In genomic region chr12:107475900-107476299, GRCh38 we compare ENCODE assay signal across 19 cellular contexts.
DNase-seq lines count a peak whose midpoint lies in the region; ATAC-seq and TF ChIP-seq lines count a peak whose summit lies in the region.
"Had no signal": no experiment of that assay in that cellular context is flagged by ENCODE, and none has a peak within 500 bp of the region (broad histone marks: within the 10 kb centered on the region; RNA-seq: fewer than 3 reads in every experiment).

No MANE protein-coding gene starts in this region.

- no peaks in the 10 kb centered on the region for H3K36me3 Mint-ChIP-seq in activated naive CD8-positive, alpha-beta T cell treated with anti-CD3 and anti-CD28 coated beads, Interleukin-2, amount 10 ng/mL, durations not matched to agents 7 days and 5 days
- H3K36me3 Mint-ChIP-seq in activated naive CD8-positive, alpha-beta T cell treated with anti-CD3 and anti-CD28 coated beads for 36 hours, result no peaks in the 10 kb centered on the region
- H3K36me3 Mint-ChIP-seq in activated CD8-positive, alpha-beta T cell treated with anti-CD3 and anti-CD28 coated beads, Interleukin-2, amount 10 ng/mL, durations not matched to agents 7 days and 5 days (ENCODE audit: low read depth), result no peaks in the 10 kb centered on the region
- no peaks in the 10 kb centered on the region for H3K36me3 Mint-ChIP-seq in CD4-positive, alpha-beta memory T cell

- no peak for TF ChIP-seq POLR2A in thyroid gland (IDR thresholded peaks at IDR 0.05)
- no peak for TF ChIP-seq POLR2A in uterus (IDR thresholded peaks at IDR 0.05)

- no peaks in the 10 kb centered on the region for H3K36me3 ChIP-seq in thyroid gland
- no peaks in the 10 kb centered on the region for H3K36me3 ChIP-seq in uterus
- H3K36me3 ChIP-seq in CD4-positive, alpha-beta memory T cell (ENCODE audit: insufficient read depth, low read length), result no peaks in the 10 kb centered on the region

- WGBS in thyroid gland, 2 donors, result 81% methylated on average over 4 of the region's 4 CpGs; no CpG with 5 or more reads in 1 of the 2 donors

- peak overlapping the region; percentile 84 to 92 (median 90) for H3K27ac ChIP-seq in thyroid gland
- H3K27ac ChIP-seq in uterus, result no peak overlapping the region
- H3K27ac ChIP-seq in CD4-positive, alpha-beta memory T cell (ENCODE audit: low read depth, low read length), result no peak overlapping the region
- H3K27ac ChIP-seq: 22Rv1, KMS-11 had no signal

- CTCF ChIA-PET in activated CD8-positive, alpha-beta T cell treated with anti-CD3 and anti-CD28 coated beads, Interleukin-2, amount 10 ng/mL, durations not matched to agents 7 days and 5 days (lab: Charles Lee), result interaction anchor here (1.2 to 1.4 kb wide), 2 partner anchors 131 to 344 kb away, joined by 3 to 7 read pairs; no protein-coding TSS in a partner anchor
- CTCF ChIA-PET in CD4-positive, alpha-beta memory T cell (lab: Charles Lee; ENCODE audit: partially characterized antibody), result no interaction called here

- no peaks in the 10 kb centered on the region for H3K27me3 Mint-ChIP-seq in activated naive CD8-positive, alpha-beta T cell treated with anti-CD3 and anti-CD28 coated beads, Interleukin-2, amount 10 ng/mL, durations not matched to agents 7 days and 5 days
- no peaks in the 10 kb centered on the region for H3K27me3 Mint-ChIP-seq in activated naive CD8-positive, alpha-beta T cell treated with anti-CD3 and anti-CD28 coated beads for 36 hours
- no peaks in the 10 kb centered on the region for H3K27me3 Mint-ChIP-seq in activated CD8-positive, alpha-beta T cell treated with anti-CD3 and anti-CD28 coated beads, Interleukin-2, amount 10 ng/mL, durations not matched to agents 7 days and 5 days (ENCODE audit: low read depth)
- no peaks in the 10 kb centered on the region for H3K27me3 Mint-ChIP-seq in CD4-positive, alpha-beta memory T cell
- H3K27me3 Mint-ChIP-seq: CD4-positive, alpha-beta T cell had no signal

- H3K27ac Mint-ChIP-seq in activated naive CD8-positive, alpha-beta T cell treated with anti-CD3 and anti-CD28 coated beads, Interleukin-2, amount 10 ng/mL, durations not matched to agents 7 days and 5 days, result no peak overlapping the region
- H3K27ac Mint-ChIP-seq in activated naive CD8-positive, alpha-beta T cell treated with anti-CD3 and anti-CD28 coated beads for 36 hours, result no peak overlapping the region
- H3K27ac Mint-ChIP-seq in activated CD8-positive, alpha-beta T cell treated with anti-CD3 and anti-CD28 coated beads, Interleukin-2, amount 10 ng/mL, durations not matched to agents 7 days and 5 days, result peak overlapping the region; percentile 21
- H3K27ac Mint-ChIP-seq in CD4-positive, alpha-beta memory T cell, result no peak overlapping the region
- H3K27ac Mint-ChIP-seq: CD4-positive, alpha-beta T cell had no signal

- TF ChIP-seq CTCF in thyroid gland (IDR thresholded peaks at IDR 0.05) (no peak), uterus (IDR thresholded peaks at IDR 0.05) (no peak)

- POLR2A ChIA-PET in activated naive CD8-positive, alpha-beta T cell treated with anti-CD3 and anti-CD28 coated beads, Interleukin-2, amount 10 ng/mL, durations not matched to agents 7 days and 5 days (lab: Charles Lee), result no interaction called here
- POLR2A ChIA-PET in activated CD8-positive, alpha-beta T cell treated with anti-CD3 and anti-CD28 coated beads, Interleukin-2, amount 10 ng/mL, durations not matched to agents 7 days and 5 days (lab: Charles Lee), result interaction anchor here (0.6 kb wide), 1 partner anchor 137 kb away, joined by 3 read pairs; no protein-coding TSS in a partner anchor
- POLR2A ChIA-PET in CD4-positive, alpha-beta memory T cell (lab: Charles Lee; ENCODE audit: partially characterized antibody), result no interaction called here

- H3K9me3 ChIP-seq in thyroid gland, result no peaks in the 10 kb centered on the region
- no peaks in the 10 kb centered on the region for H3K9me3 ChIP-seq in uterus
- no peaks in the 10 kb centered on the region for H3K9me3 ChIP-seq in CD4-positive, alpha-beta memory T cell (ENCODE audit: control insufficient read depth in 1 of 2, low read length in 2 of 2)

- intact Hi-C loops in thyroid gland (cut with DNase I), result no loop called here
- intact Hi-C loops in uterus (cut with DNase I; ENCODE audit: low total_unique reads), result no loop called here
- intact Hi-C loops in CD4-positive, alpha-beta memory T cell (cut with micrococcal nuclease), result no loop called here

- H3K4me3 Mint-ChIP-seq in activated naive CD8-positive, alpha-beta T cell treated with anti-CD3 and anti-CD28 coated beads, Interleukin-2, amount 10 ng/mL, durations not matched to agents 7 days and 5 days, result no peak overlapping the region
- H3K4me3 Mint-ChIP-seq in activated naive CD8-positive, alpha-beta T cell treated with anti-CD3 and anti-CD28 coated beads for 36 hours, result no peak overlapping the region
- no peak overlapping the region for H3K4me3 Mint-ChIP-seq in activated CD8-positive, alpha-beta T cell treated with anti-CD3 and anti-CD28 coated beads, Interleukin-2, amount 10 ng/mL, durations not matched to agents 7 days and 5 days
- H3K4me3 Mint-ChIP-seq in CD4-positive, alpha-beta memory T cell, result no peak overlapping the region
- H3K4me3 Mint-ChIP-seq: CD4-positive, alpha-beta T cell had no signal

- no peak overlapping the region for H3K4me3 ChIP-seq in thyroid gland (replicated peaks in 1 of 3)
- H3K4me3 ChIP-seq in uterus, result no peak overlapping the region
- no peak overlapping the region for H3K4me3 ChIP-seq in CD4-positive, alpha-beta memory T cell (ENCODE audit: low read length in 2 of 2)

- no peaks in the 10 kb centered on the region for H3K9me3 Mint-ChIP-seq in activated naive CD8-positive, alpha-beta T cell treated with anti-CD3 and anti-CD28 coated beads, Interleukin-2, amount 10 ng/mL, durations not matched to agents 7 days and 5 days
- no peaks in the 10 kb centered on the region for H3K9me3 Mint-ChIP-seq in activated naive CD8-positive, alpha-beta T cell treated with anti-CD3 and anti-CD28 coated beads for 36 hours
- H3K9me3 Mint-ChIP-seq in activated CD8-positive, alpha-beta T cell treated with anti-CD3 and anti-CD28 coated beads, Interleukin-2, amount 10 ng/mL, durations not matched to agents 7 days and 5 days (ENCODE audit: insufficient read depth), result no peaks in the 10 kb centered on the region
- H3K9me3 Mint-ChIP-seq in CD4-positive, alpha-beta memory T cell, result no peaks in the 10 kb centered on the region
- H3K9me3 Mint-ChIP-seq: CD4-positive, alpha-beta T cell had no signal

- peak; percentile 66 for ATAC-seq in activated naive CD8-positive, alpha-beta T cell treated with anti-CD3 and anti-CD28 coated beads, Interleukin-2, amount 10 ng/mL, durations not matched to agents 7 days and 5 days (ENCODE audit: low read depth)
- peak; percentile 43 for ATAC-seq in HG02623 (IDR thresholded peaks at IDR 0.05; ENCODE audit: unreplicated experiment)
- ATAC-seq in activated CD8-positive, alpha-beta T cell treated with anti-CD3 and anti-CD28 coated beads, Interleukin-2, amount 10 ng/mL, durations not matched to agents 7 days and 5 days, result peak; percentile 70
- ATAC-seq: Panc1 had no signal

- DNase-seq in activated naive CD8-positive, alpha-beta T cell treated with anti-CD3 and anti-CD28 coated beads, Interleukin-2, amount 10 ng/mL, durations not matched to agents 7 days and 5 days, result no peak
- DNase-seq in activated naive CD8-positive, alpha-beta T cell treated with anti-CD3 and anti-CD28 coated beads for 36 hours, result no peak
- peak; percentile 45 for DNase-seq in activated CD8-positive, alpha-beta T cell treated with anti-CD3 and anti-CD28 coated beads, Interleukin-2, amount 10 ng/mL, durations not matched to agents 7 days and 5 days
- no peak for DNase-seq in thyroid gland
- no peak for DNase-seq in HT-29 (ENCODE audit: low spot score)
- DNase-seq in uterus, result no peak
- no peak for DNase-seq in CD4-positive, alpha-beta memory T cell
- DNase-seq: AML-193; Calu3; CD4-positive, alpha-beta T cell; DMS53; NCI-H1417; NCI-H187; NCI-H345; NCI-H524 treated with DMSO at 0.1 percent for 48 hours had no signal

- H3K4me1 Mint-ChIP-seq in activated naive CD8-positive, alpha-beta T cell treated with anti-CD3 and anti-CD28 coated beads, Interleukin-2, amount 10 ng/mL, durations not matched to agents 7 days and 5 days, result peaks cover 16% of the 10 kb centered on the region
- H3K4me1 Mint-ChIP-seq in activated naive CD8-positive, alpha-beta T cell treated with anti-CD3 and anti-CD28 coated beads for 36 hours, result peaks cover 30% of the 10 kb centered on the region
- peaks cover 26% of the 10 kb centered on the region for H3K4me1 Mint-ChIP-seq in activated CD8-positive, alpha-beta T cell treated with anti-CD3 and anti-CD28 coated beads, Interleukin-2, amount 10 ng/mL, durations not matched to agents 7 days and 5 days (ENCODE audit: low read depth)
- H3K4me1 Mint-ChIP-seq in CD4-positive, alpha-beta memory T cell, result peaks cover 14 to 68% (median 37%) of the 10 kb centered on the region in 4 donors

- H3K4me1 ChIP-seq in thyroid gland (peaks cover 49 to 69% of the 10 kb centered on the region in 2 donors), uterus (no peaks in the 10 kb centered on the region)
- H3K4me1 ChIP-seq in CD4-positive, alpha-beta memory T cell (ENCODE audit: insufficient read depth, low read length), result peaks cover 21% of the 10 kb centered on the region

- H3K27me3 ChIP-seq in thyroid gland (no peaks in the 10 kb centered on the region), uterus (no peaks in the 10 kb centered on the region)
- H3K27me3 ChIP-seq in CD4-positive, alpha-beta memory T cell (ENCODE audit: insufficient read depth, low read length), result no peaks in the 10 kb centered on the region

Comparison
In these comparisons a context has a peak if more than half of its experiments do, and no peak if none do; other contexts are left out.
1. H3K27ac ChIP-seq: peak in thyroid gland (3 of 3); none in uterus (0 of 2) and CD4-positive, alpha-beta memory T cell (single experiment).
2. Peak in every context shown above with its lines, with median percentiles within 50 percentile points of each other: ATAC-seq.